Comparison of ENCODE assay signal across 19 cellular contexts in the genomic region with DNA sequence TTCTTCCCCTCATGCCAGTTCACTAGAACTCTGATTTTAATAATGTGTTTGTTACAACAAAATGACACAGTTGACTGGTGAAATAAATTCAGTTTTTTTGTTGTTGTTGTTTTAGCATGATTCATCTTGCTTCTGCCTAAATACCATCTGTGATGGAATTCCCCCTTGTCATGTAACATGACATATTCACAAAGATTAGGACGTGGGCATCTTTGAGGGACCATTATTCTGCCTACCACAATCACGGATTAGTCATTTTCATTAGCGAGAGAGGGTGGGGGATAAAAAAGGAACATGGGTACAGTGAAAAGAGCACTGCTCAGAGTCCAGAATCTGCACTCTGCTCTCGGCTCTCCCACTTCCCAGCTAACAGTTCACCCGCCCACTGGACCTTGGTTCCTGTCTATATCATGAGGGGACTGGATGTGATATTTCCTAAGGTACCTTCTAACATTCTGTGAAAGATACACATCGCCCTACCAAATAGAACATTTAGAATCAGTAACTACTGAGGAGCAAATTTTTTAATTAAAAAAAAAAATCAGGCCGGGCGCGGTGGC. TPM values are rescaled to one million over a fixed set of nuclear protein-coding genes. Genes with fewer than 3 reads are reported as not detected.
DNase-seq lines count a peak whose midpoint lies in the region; ATAC-seq and TF ChIP-seq lines count a peak whose summit lies in the region.
"Had no signal": no experiment of that assay in that cellular context is flagged by ENCODE, and none has a peak within 500 bp of the region (broad histone marks: within the 10 kb centered on the region; RNA-seq: fewer than 3 reads in every experiment).

No MANE protein-coding gene starts in this region.

- H3K36me3 Mint-ChIP-seq in activated CD4-positive, alpha-beta T cell treated with anti-CD3 and anti-CD28 coated beads for 36 hours (ENCODE audit: low read depth) = peaks cover 58% of the 10 kb centered on the region
- H3K36me3 Mint-ChIP-seq in CD14-positive monocyte = peaks cover 68 to 85% of the 10 kb centered on the region in 2 donors

- CTCF ChIA-PET in activated CD4-positive, alpha-beta T cell treated with anti-CD3 and anti-CD28 coated beads for 36 hours (lab: Charles Lee) = interaction anchor here (0.8 kb wide), 1 partner anchor 37 kb away, joined by 3 read pairs; no protein-coding TSS in a partner anchor

- no peaks in the 10 kb centered on the region for H3K9me3 ChIP-seq in mucosa of descending colon

- POLR2A ChIA-PET in activated CD4-positive, alpha-beta T cell treated with anti-CD3 and anti-CD28 coated beads for 36 hours (lab: Charles Lee) = no interaction called here

- ATAC-seq in activated CD4-positive, alpha-beta T cell treated with anti-CD3 and anti-CD28 coated beads for 36 hours = peak; percentile 58
- peak; percentile 71 for ATAC-seq in mucosa of descending colon
- ATAC-seq in HG02884 (IDR thresholded peaks at IDR 0.05; ENCODE audit: unreplicated experiment) = no peak
- ATAC-seq: Right ventricle myocardium inferior had no signal

- DNase-seq in activated CD4-positive, alpha-beta T cell treated with anti-CD3 and anti-CD28 coated beads for 36 hours = no peak
- no peak for DNase-seq in activated CD4-positive, alpha-beta T cell treated with anti-CD3 and anti-CD28 coated beads, Interleukin-2, amount 50 U/mL, for 48 hours
- DNase-seq in EH (ENCODE audit: low read depth) = peak; percentile 38
- DNase-seq in astrocyte of the hippocampus (ENCODE audit: low read depth, low spot score) = peak; percentile 53
- DNase-seq in mucosa of descending colon = no peak
- DNase-seq in CD14-positive monocyte (ENCODE audit: low spot score) = no peak
- DNase-seq in posterior vena cava (ENCODE audit: low spot score) = no peak
- DNase-seq: activated CD4-positive, alpha-beta T cell treated with anti-CD3 and anti-CD28 coated beads for 48 hours; activated T-cell treated with anti-CD3 and anti-CD28 coated beads, Interleukin-2, amount 50 U/mL, for 4 hours; central memory CD4-positive, alpha-beta T cell; COR-L47; effector CD8-positive, alpha-beta T cell; hippocampal formation; MM.1S; NCI-H1694 treated with DMSO at 0.1 percent for 48 hours; NCI-H226 had no signal

- H3K4me1 ChIP-seq in mucosa of descending colon (ENCODE audit: low read depth) = no peaks in the 10 kb centered on the region

- H3K27me3 Mint-ChIP-seq in activated CD4-positive, alpha-beta T cell treated with anti-CD3 and anti-CD28 coated beads for 36 hours = no peaks in the 10 kb centered on the region
- H3K27me3 Mint-ChIP-seq in CD14-positive monocyte (ENCODE audit: low read depth in 3 of 3) = no peaks in the 10 kb centered on the region

- intact Hi-C loops in activated CD4-positive, alpha-beta T cell treated with anti-CD3 and anti-CD28 coated beads for 36 hours (cut with DNase I, micrococcal nuclease) = no loop called here
- intact Hi-C loops in mucosa of descending colon (cut with DNase I, micrococcal nuclease) = no loop called here
- intact Hi-C loops in CD14-positive monocyte (cut with micrococcal nuclease) = no loop called here
- intact Hi-C loops in posterior vena cava (cut with DNase I) = loop anchor here in 1 of 2 donors (10.0 kb wide), 1 partner anchor 1130 kb away; a partner anchor contains a TSS

- H3K27ac Mint-ChIP-seq in activated CD4-positive, alpha-beta T cell treated with anti-CD3 and anti-CD28 coated beads for 36 hours = peak overlapping the region; percentile 77
- H3K27ac Mint-ChIP-seq in CD14-positive monocyte = peak overlapping the region in 2 of 7 donors; percentile 13

- no peak overlapping the region for H3K4me3 Mint-ChIP-seq in activated CD4-positive, alpha-beta T cell treated with anti-CD3 and anti-CD28 coated beads for 36 hours
- no peak overlapping the region for H3K4me3 Mint-ChIP-seq in CD14-positive monocyte
- H3K4me3 Mint-ChIP-seq: activated T-cell treated with anti-CD3 and anti-CD28 coated beads, Interleukin-2, amount 50 U/mL, for 4 hours; neural crest cell had no signal

- peaks cover 15% of the 10 kb centered on the region for H3K4me1 Mint-ChIP-seq in activated CD4-positive, alpha-beta T cell treated with anti-CD3 and anti-CD28 coated beads for 36 hours
- no peaks in the 10 kb centered on the region for H3K4me1 Mint-ChIP-seq in CD14-positive monocyte
- H3K4me1 Mint-ChIP-seq: neural crest cell had no signal

- no peak overlapping the region for H3K4me3 ChIP-seq in mucosa of descending colon

- H3K9me3 Mint-ChIP-seq in activated CD4-positive, alpha-beta T cell treated with anti-CD3 and anti-CD28 coated beads for 36 hours (ENCODE audit: low read depth) = no peaks in the 10 kb centered on the region
- H3K9me3 Mint-ChIP-seq in CD14-positive monocyte = peaks cover 0 to 7% (median 0%) of the 10 kb centered on the region in 7 donors
- H3K9me3 Mint-ChIP-seq: activated T-cell treated with anti-CD3 and anti-CD28 coated beads, Interleukin-2, amount 50 U/mL, for 4 hours; neural crest cell had no signal

- H3K36me3 ChIP-seq in mucosa of descending colon (ENCODE audit: low read depth) = no peaks in the 10 kb centered on the region

- no peak for TF ChIP-seq CTCF in mucosa of descending colon (IDR thresholded peaks at IDR 0.05)
- TF ChIP-seq CTCF in CD14-positive monocyte (IDR thresholded peaks at IDR 0.05) = no peak

RNA-seq across cellular contexts. Expression of a gene that starts 11.3 kb away (rescaled TPM):
- total RNA-seq in activated CD4-positive, alpha-beta T cell treated with anti-CD3 and anti-CD28 coated beads for 36 hours = 10 to 100 TPM; 41.4 to 60.4 TPM
- total RNA-seq in mucosa of descending colon = 100 to 1,000 TPM in 2 of 3 donors, 10 to 100 TPM in 1; 72.6 to 148 (median 129) TPM
- polyA plus RNA-seq in CD14-positive monocyte = 100 to 1,000 TPM; 102 to 108 TPM
- 10 to 100 TPM; 15.7 to 21.2 TPM for total RNA-seq in posterior vena cava

RNA-seq across cellular contexts. Expression of a gene that starts 12.7 kb away (rescaled TPM):
- total RNA-seq in activated CD4-positive, alpha-beta T cell treated with anti-CD3 and anti-CD28 coated beads for 36 hours = 10 to 100 TPM; 36.5 to 39.0 TPM
- total RNA-seq in mucosa of descending colon (10 to 100 TPM; 11.6 to 12.7 (median 11.8) TPM), posterior vena cava (10 to 100 TPM; 11.8 to 13.0 TPM)
- polyA plus RNA-seq in CD14-positive monocyte = 1 to 10 TPM; 6.1 to 8.4 TPM

Comparison
In these comparisons a context has a peak if more than half of its experiments do, and no peak if none do; other contexts are left out.
1. DNase-seq: peak in EH (single experiment) and astrocyte of the hippocampus (single experiment); none in activated CD4-positive, alpha-beta T cell treated with anti-CD3 and anti-CD28 coated beads for 36 hours (single experiment), activated CD4-positive, alpha-beta T cell treated with anti-CD3 and anti-CD28 coated beads, Interleukin-2, amount 50 U/mL, for 48 hours (0 of 2), mucosa of descending colon (0 of 3), CD14-positive monocyte (single experiment) and posterior vena cava (single experiment).